ENCODE assay signal across 1 cellular context in genomic region chr1:29798699-29799566, GRCh38.
A peak's percentile ranks its signal among the peaks of the same experiment; 100 is the strongest.
TF ChIP-seq lines count a peak whose summit lies in the region.

No MANE protein-coding gene starts in this region.

TF ChIP-seq in K562, 482 proteins besides CTCF, POLR2A, EP300 and RAD21 (continued from another document):
- TF ChIP-seq ZNF143 (CRISPR knock-in tag; IDR thresholded peaks at IDR 0.05): no peak
- TF ChIP-seq TAF1 (IDR thresholded peaks at IDR 0.05; ENCODE audit: control insufficient read depth, extremely low read depth, insufficient read depth, low read length, severe bottlenecking): no peak
- TF ChIP-seq USF2 (CRISPR knock-in tag; IDR thresholded peaks at IDR 0.05): peak; percentile 35; the same call in 1 of the 2 replicates
- no peak for TF ChIP-seq MYNN (IDR thresholded peaks at IDR 0.05)
- no peak for TF ChIP-seq MYNN (CRISPR knock-in tag; IDR thresholded peaks at IDR 0.05)
- TF ChIP-seq SAFB2 (IDR thresholded peaks at IDR 0.05; ENCODE audit: borderline replicate concordance, low read depth, low read length, severe bottlenecking): no peak
- TF ChIP-seq SPI1 (IDR thresholded peaks at IDR 0.05; ENCODE audit: borderline replicate concordance, low read depth, low read length): no peak
- TF ChIP-seq RAD51 (IDR thresholded peaks at IDR 0.05; ENCODE audit: borderline replicate concordance, low read depth): peak; percentile 81
- no peak for TF ChIP-seq JUNB (CRISPR knock-in tag; conservative IDR thresholded peaks at IDR 0.05)
- no peak for TF ChIP-seq MYC (IDR thresholded peaks at IDR 0.05; ENCODE audit: low read depth, low read length)
- TF ChIP-seq MYC (CRISPR knock-in tag; IDR thresholded peaks at IDR 0.05; ENCODE audit: borderline replicate concordance, low read depth): no peak
- TF ChIP-seq FOXP1 (CRISPR knock-in tag; IDR thresholded peaks at IDR 0.05): no peak
- TF ChIP-seq SMAD2 (IDR thresholded peaks at IDR 0.05; ENCODE audit: low read depth, low read length): no peak
- no peak for TF ChIP-seq ZKSCAN3 (CRISPR knock-in tag; IDR thresholded peaks at IDR 0.05)
- TF ChIP-seq TCFL5 (CRISPR knock-in tag; conservative IDR thresholded peaks at IDR 0.05): no peak
- TF ChIP-seq ETV6 (IDR thresholded peaks at IDR 0.05; ENCODE audit: borderline replicate concordance in 1 of 2, low read depth in 2 of 2, low read length in 1 of 2): no peak
- TF ChIP-seq ETV6 (CRISPR knock-in tag; IDR thresholded peaks at IDR 0.05; ENCODE audit: borderline replicate concordance): no peak
- TF ChIP-seq TFE3 (CRISPR knock-in tag; IDR thresholded peaks at IDR 0.05): peak; percentile 93
- TF ChIP-seq RFX5 (IDR thresholded peaks at IDR 0.05; ENCODE audit: low read depth, low read length): no peak
- no peak for TF ChIP-seq MXI1 (IDR thresholded peaks at IDR 0.05; ENCODE audit: low read depth, low read length)
